22 cellular contexts compared by ENCODE assay signal in the genomic region with DNA sequence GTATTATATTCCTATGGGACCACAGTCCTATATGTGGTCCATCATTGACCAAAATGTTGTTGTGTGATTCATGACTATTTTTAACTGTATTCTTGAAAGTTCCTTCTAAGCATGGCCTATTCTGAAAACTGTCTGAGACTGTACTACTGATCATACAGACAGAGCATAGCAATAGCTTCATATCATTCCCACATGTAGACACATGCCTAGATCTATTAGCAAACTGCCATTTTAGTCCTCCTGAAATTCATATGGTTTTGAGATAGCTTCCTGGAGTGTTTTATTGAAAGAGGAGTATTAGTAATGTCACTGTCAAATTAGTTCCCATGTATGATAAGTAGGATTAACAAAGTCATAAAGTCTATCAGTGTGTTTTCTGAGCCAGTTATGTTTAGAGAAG.
"Had no signal": no experiment of that assay in that cellular context is flagged by ENCODE, and none has a peak within 500 bp of the region (broad histone marks: within the 10 kb centered on the region; RNA-seq: fewer than 3 reads in every experiment).

No MANE protein-coding gene starts in this region.

- H3K27me3 ChIP-seq: colonic mucosa, gastrocnemius medialis, neutrophil, stomach had no signal

- ATAC-seq: esophagus mucosa; gastrocnemius medialis; left cardiac atrium; naive thymus-derived CD4-positive, alpha-beta T cell; sciatic nerve had no signal

- H3K9me3 ChIP-seq: colonic mucosa, gastrocnemius medialis, left ventricle myocardium inferior, neutrophil, stomach had no signal

- H3K27ac Mint-ChIP-seq: endodermal cell; immature natural killer cell; naive thymus-derived CD4-positive, alpha-beta T cell had no signal

- H3K4me1 ChIP-seq: colonic mucosa had no signal

- H3K9me3 Mint-ChIP-seq: endodermal cell had no signal

- H3K36me3 Mint-ChIP-seq: immature natural killer cell; naive thymus-derived CD4-positive, alpha-beta T cell had no signal

- H3K27ac ChIP-seq: colonic mucosa, gastrocnemius medialis, left ventricle myocardium inferior, neutrophil, skin epidermis, stomach had no signal

- H3K36me3 ChIP-seq: colonic mucosa, gastrocnemius medialis, left ventricle myocardium inferior, neutrophil had no signal

- DNase-seq: colonic mucosa; effector CD4-positive, alpha-beta T cell; endodermal cell; gastrocnemius medialis; glutamatergic neuron; immature natural killer cell; kidney; left cardiac atrium; left ventricle myocardium inferior; naive thymus-derived CD4-positive, alpha-beta T cell; posterior cingulate gyrus; stimulated activated CD4-positive, alpha-beta T cell treated with anti-CD3 and anti-CD28 coated beads, Interleukin-2, amount 100 ng/mL, for 24 hours; stimulated activated CD4-positive, alpha-beta T cell treated with anti-CD3 and anti-CD28 coated beads, Interleukin-4, amount 100 ng/mL, for 4 hours; stimulated activated naive CD4-positive, alpha-beta T cell; stomach; substantia nigra; trophoblast cell had no signal

- H3K4me3 ChIP-seq: colonic mucosa, gastrocnemius medialis, left ventricle myocardium inferior, lung, skin epidermis, stomach had no signal

- H3K4me3 Mint-ChIP-seq: endodermal cell; immature natural killer cell; naive thymus-derived CD4-positive, alpha-beta T cell had no signal

- H3K4me1 Mint-ChIP-seq: immature natural killer cell had no signal
